ENCODE assay signal across 23 cellular contexts in the genomic region with DNA sequence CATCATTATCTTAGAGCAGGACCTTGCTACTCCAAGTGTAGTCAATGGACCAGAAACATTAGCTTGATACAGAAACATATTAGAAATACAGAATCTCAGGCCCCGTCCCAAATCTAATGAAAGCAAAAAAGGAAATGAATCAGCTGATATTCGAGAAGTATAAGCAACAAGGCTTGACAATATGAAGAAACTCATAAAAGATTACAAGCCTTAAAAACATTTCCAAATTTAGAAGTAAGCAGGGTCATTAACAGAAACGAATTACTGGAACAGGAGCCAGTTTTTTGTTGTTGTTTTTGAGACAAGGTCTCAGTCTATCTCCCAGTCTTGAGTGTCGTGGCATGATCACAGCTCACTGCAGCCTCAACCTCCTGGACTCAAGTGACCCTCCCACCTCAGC. TPM values are rescaled to one million over a fixed set of nuclear protein-coding genes. Genes with fewer than 3 reads are reported as not detected.
DNase-seq lines count a peak whose midpoint lies in the region; ATAC-seq, FAIRE-seq and TF ChIP-seq lines count a peak whose summit lies in the region.
"Had no signal": no experiment of that assay in that cellular context is flagged by ENCODE, and none has a peak within 500 bp of the region (broad histone marks: within the 10 kb centered on the region; RNA-seq: fewer than 3 reads in every experiment).

No MANE protein-coding gene starts in this region.

- H2AFZ ChIP-seq in SK-N-SH (ENCODE audit: low read depth) = no peak overlapping the region
- no peak overlapping the region for H2AFZ ChIP-seq in astrocyte (ENCODE audit: low read depth, low read length)

- H3K4me2 ChIP-seq in SK-N-SH = peak overlapping the region; percentile 7; the same call in 1 of the 2 replicates
- H3K4me2 ChIP-seq in astrocyte (ENCODE audit: low read length) = peak overlapping the region; percentile 38
- H3K4me2 ChIP-seq: BLaER1, KMS-11 had no signal

- in situ Hi-C loops in GM13976 (cut with MboI; ENCODE audit: low sequenced_read_pairs, unreplicated experiment) = no loop called here

- no peaks in the 10 kb centered on the region for H4K20me1 ChIP-seq in SK-N-SH (ENCODE audit: insufficient read depth)
- H4K20me1 ChIP-seq in astrocyte (ENCODE audit: insufficient read depth, low read length) = no peaks in the 10 kb centered on the region
- H4K20me1 ChIP-seq: BLaER1 had no signal

- H3K9me3 Mint-ChIP-seq in astrocyte (ENCODE audit: unreplicated experiment) = no peaks in the 10 kb centered on the region
- H3K9me3 Mint-ChIP-seq in activated T-cell treated with anti-CD3 and anti-CD28 coated beads, Interleukin-2, amount 50 U/mL, for 24 hours = no peaks in the 10 kb centered on the region
- H3K9me3 Mint-ChIP-seq: CD8-positive, alpha-beta T cell had no signal

- peaks cover 10% of the 10 kb centered on the region for H3K4me1 Mint-ChIP-seq in astrocyte (ENCODE audit: low read depth, unreplicated experiment)
- H3K4me1 Mint-ChIP-seq in activated T-cell treated with anti-CD3 and anti-CD28 coated beads, Interleukin-2, amount 50 U/mL, for 24 hours (ENCODE audit: low read depth) = no peaks in the 10 kb centered on the region

- no peak overlapping the region for H3K27ac ChIP-seq in SK-N-SH (ENCODE audit: low read depth in 2 of 2, low read length in 1 of 2)
- no peak overlapping the region for H3K27ac ChIP-seq in astrocyte (ENCODE audit: low read depth, low read length)
- H3K27ac ChIP-seq: BLaER1, KMS-11 had no signal

- no peak for ATAC-seq in SK-N-SH treated with all-trans-retinoic acid at 6 μM for 48 hours
- ATAC-seq: CD8-positive, alpha-beta T cell had no signal

- no peaks in the 10 kb centered on the region for H3K9me3 ChIP-seq in SK-N-SH
- H3K9me3 ChIP-seq in astrocyte (ENCODE audit: insufficient read depth, low read depth, low read length) = no peaks in the 10 kb centered on the region
- H3K9me3 ChIP-seq: BLaER1, MG63 had no signal

- H3K79me2 ChIP-seq in SK-N-SH (ENCODE audit: insufficient read depth) (no peaks in the 10 kb centered on the region), astrocyte (ENCODE audit: insufficient read depth, low read length) (no peaks in the 10 kb centered on the region)

- no peaks in the 10 kb centered on the region for H3K27me3 ChIP-seq in SK-N-SH (ENCODE audit: insufficient read depth)
- H3K27me3 ChIP-seq in astrocyte (ENCODE audit: insufficient read depth, low read length) = no peaks in the 10 kb centered on the region
- H3K27me3 ChIP-seq: BLaER1, MG63 had no signal

- no peak for DNase-seq in SK-N-SH
- no peak for DNase-seq in astrocyte (ENCODE audit: low read depth)
- DNase-seq in fibroblast of villous mesenchyme (ENCODE audit: low read depth) = peak; percentile 43
- DNase-seq in activated T-cell treated with anti-CD3 and anti-CD28 coated beads, Interleukin-2, amount 50 U/mL, for 24 hours = no peak
- DNase-seq in activated effector memory CD4-positive, alpha-beta T cell treated with anti-CD3 and anti-CD28 coated beads, Interleukin-2, amount 50 U/mL, for 16 hours = no peak
- DNase-seq in GM13976 (ENCODE audit: low spot score) = no peak
- no peak for DNase-seq in HuH-7 (ENCODE audit: low spot score)
- DNase-seq: 8988T; CD8-positive, alpha-beta T cell; DMS53; MG63; NCI-H1048; NCI-H146; NCI-H2029 treated with DMSO at 0.1 percent for 48 hours; NCI-H2171 treated with DMSO at 0.1 percent for 48 hours; RPMI8226; SIG-M5 had no signal

- H3K9me2 ChIP-seq in SK-N-SH = no peaks in the 10 kb centered on the region

- no peaks in the 10 kb centered on the region for H3K27me3 Mint-ChIP-seq in astrocyte (ENCODE audit: low read depth, unreplicated experiment)
- H3K27me3 Mint-ChIP-seq in activated T-cell treated with anti-CD3 and anti-CD28 coated beads, Interleukin-2, amount 50 U/mL, for 24 hours = peaks cover 2% of the 10 kb centered on the region

- H3K27ac Mint-ChIP-seq in astrocyte (ENCODE audit: unreplicated experiment) = no peak overlapping the region
- no peak overlapping the region for H3K27ac Mint-ChIP-seq in activated T-cell treated with anti-CD3 and anti-CD28 coated beads, Interleukin-2, amount 50 U/mL, for 24 hours
- H3K27ac Mint-ChIP-seq: CD8-positive, alpha-beta T cell had no signal

- CTCF ChIA-PET in SK-N-SH (lab: Yijun Ruan, JAX) = interaction anchor here (0.6 kb wide), 1 partner anchor 124 kb away, joined by 3 read pairs; no protein-coding TSS in a partner anchor

- POLR2A ChIA-PET in SK-N-SH (lab: Yijun Ruan, JAX) = no interaction called here

- H3K36me3 Mint-ChIP-seq in astrocyte (ENCODE audit: low read depth, unreplicated experiment) = no peaks in the 10 kb centered on the region
- H3K36me3 Mint-ChIP-seq in activated T-cell treated with anti-CD3 and anti-CD28 coated beads, Interleukin-2, amount 50 U/mL, for 24 hours (ENCODE audit: low read depth) = no peaks in the 10 kb centered on the region
- H3K36me3 Mint-ChIP-seq: CD8-positive, alpha-beta T cell had no signal

- peaks cover 4% of the 10 kb centered on the region for H3F3A ChIP-seq in SK-N-SH (replicated peaks; ENCODE audit: insufficient read depth)

- H3K4me3 ChIP-seq in SK-N-SH (ENCODE audit: low read depth in 2 of 2, low read length in 1 of 2) (no peak overlapping the region), astrocyte (ENCODE audit: insufficient read depth, low read depth, low read length) (no peak overlapping the region), fibroblast of villous mesenchyme (ENCODE audit: low read depth, low read length) (no peak overlapping the region)
- H3K4me3 ChIP-seq: BLaER1, MG63 had no signal

- no peak for TF ChIP-seq EP300 in SK-N-SH (IDR thresholded peaks at IDR 0.05; ENCODE audit: borderline replicate concordance in 1 of 2, low read depth in 1 of 2, low read length in 1 of 2)

- H3K9ac ChIP-seq in SK-N-SH = no peak overlapping the region
- H3K9ac ChIP-seq in astrocyte (ENCODE audit: low read length) = no peak overlapping the region
- H3K9ac ChIP-seq: BLaER1, KMS-11 had no signal

- TF ChIP-seq RAD21 in SK-N-SH (IDR thresholded peaks at IDR 0.05; ENCODE audit: low read length) = no peak

- H3K4me3 Mint-ChIP-seq in astrocyte (ENCODE audit: unreplicated experiment) = no peak overlapping the region
- H3K4me3 Mint-ChIP-seq in activated T-cell treated with anti-CD3 and anti-CD28 coated beads, Interleukin-2, amount 50 U/mL, for 24 hours = no peak overlapping the region
- H3K4me3 Mint-ChIP-seq: CD8-positive, alpha-beta T cell had no signal

- no peak for FAIRE-seq in astrocyte (lab: Jason Lieb, UNC)
- FAIRE-seq: GM12891, GM18507, H1 had no signal

- H3K4me1 ChIP-seq in SK-N-SH (ENCODE audit: control insufficient read depth in 1 of 2, insufficient read depth in 2 of 2, low read depth in 1 of 2, low read length in 1 of 2) (peaks cover 0 to 6% of the 10 kb centered on the region in 2 experiments; a peak in 2 of 4 replicates), astrocyte (ENCODE audit: insufficient read depth, low read length) (peaks cover 13% of the 10 kb centered on the region)
- H3K4me1 ChIP-seq: BLaER1 had no signal

- H3K36me3 ChIP-seq in SK-N-SH (replicated peaks in 1 of 2; ENCODE audit: control insufficient read depth in 1 of 2, insufficient read depth in 2 of 2, low read length in 1 of 2) (no peaks in the 10 kb centered on the region), astrocyte (ENCODE audit: insufficient read depth, low read length) (no peaks in the 10 kb centered on the region)
- H3K36me3 ChIP-seq: BLaER1, MG63 had no signal

- TF ChIP-seq CTCF in SK-N-SH (IDR thresholded peaks at IDR 0.05) (no peak), astrocyte (IDR thresholded peaks at IDR 0.05; ENCODE audit: insufficient read depth, low read depth, low read length) (no peak), fibroblast of villous mesenchyme (IDR thresholded peaks at IDR 0.05; ENCODE audit: insufficient read depth, low read depth, low read length) (no peak), GM13976 (IDR thresholded peaks at IDR 0.05; ENCODE audit: borderline replicate concordance, control extremely low read depth, extremely low read depth, insufficient read depth, missing control alignments) (no peak)

- WGBS in SK-N-SH (ENCODE audit: low lambda C conversion rate) = 59% methylated on average over 4 of the region's 4 CpGs

TF ChIP-seq in SK-N-SH, 30 proteins besides CTCF, POLR2A, EP300 and RAD21 (continues in another document):
- no peak for TF ChIP-seq CHD2 (IDR thresholded peaks at IDR 0.05; ENCODE audit: low read length, partially characterized antibody)
- no peak for TF ChIP-seq RCOR1 (IDR thresholded peaks at IDR 0.05; ENCODE audit: low read length)
- TF ChIP-seq IRF3 (IDR thresholded peaks at IDR 0.05; ENCODE audit: low read depth, low read length) = no peak
- TF ChIP-seq TAF1 (IDR thresholded peaks at IDR 0.05; ENCODE audit: borderline replicate concordance, low read depth, low read length) = no peak
- no peak for TF ChIP-seq NRF1 (IDR thresholded peaks at IDR 0.05; ENCODE audit: low read depth, low read length)

TF ChIP-seq in SK-N-SH treated with all-trans-retinoic acid at 6 μM for 48 hours, 23 proteins besides CTCF, POLR2A, EP300 and RAD21 (continues in another document):
- no peak for TF ChIP-seq BACH2 (CRISPR knock-in tag; IDR thresholded peaks at IDR 0.05; ENCODE audit: borderline replicate concordance)
- TF ChIP-seq, protein P1, sequence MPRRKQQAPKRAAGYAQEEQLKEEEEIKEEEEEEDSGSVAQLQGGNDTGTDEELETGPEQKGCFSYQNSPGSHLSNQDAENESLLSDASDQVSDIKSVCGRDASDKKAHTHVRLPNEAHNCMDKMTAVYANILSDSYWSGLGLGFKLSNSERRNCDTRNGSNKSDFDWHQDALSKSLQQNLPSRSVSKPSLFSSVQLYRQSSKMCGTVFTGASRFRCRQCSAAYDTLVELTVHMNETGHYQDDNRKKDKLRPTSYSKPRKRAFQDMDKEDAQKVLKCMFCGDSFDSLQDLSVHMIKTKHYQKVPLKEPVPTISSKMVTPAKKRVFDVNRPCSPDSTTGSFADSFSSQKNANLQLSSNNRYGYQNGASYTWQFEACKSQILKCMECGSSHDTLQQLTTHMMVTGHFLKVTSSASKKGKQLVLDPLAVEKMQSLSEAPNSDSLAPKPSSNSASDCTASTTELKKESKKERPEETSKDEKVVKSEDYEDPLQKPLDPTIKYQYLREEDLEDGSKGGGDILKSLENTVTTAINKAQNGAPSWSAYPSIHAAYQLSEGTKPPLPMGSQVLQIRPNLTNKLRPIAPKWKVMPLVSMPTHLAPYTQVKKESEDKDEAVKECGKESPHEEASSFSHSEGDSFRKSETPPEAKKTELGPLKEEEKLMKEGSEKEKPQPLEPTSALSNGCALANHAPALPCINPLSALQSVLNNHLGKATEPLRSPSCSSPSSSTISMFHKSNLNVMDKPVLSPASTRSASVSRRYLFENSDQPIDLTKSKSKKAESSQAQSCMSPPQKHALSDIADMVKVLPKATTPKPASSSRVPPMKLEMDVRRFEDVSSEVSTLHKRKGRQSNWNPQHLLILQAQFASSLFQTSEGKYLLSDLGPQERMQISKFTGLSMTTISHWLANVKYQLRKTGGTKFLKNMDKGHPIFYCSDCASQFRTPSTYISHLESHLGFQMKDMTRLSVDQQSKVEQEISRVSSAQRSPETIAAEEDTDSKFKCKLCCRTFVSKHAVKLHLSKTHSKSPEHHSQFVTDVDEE (CRISPR knock-in tag; IDR thresholded peaks at IDR 0.05) = no peak
- TF ChIP-seq ZNF8 (CRISPR knock-in tag; IDR thresholded peaks at IDR 0.05) = no peak
- TF ChIP-seq ZNF565 (CRISPR knock-in tag; conservative IDR thresholded peaks at IDR 0.05; ENCODE audit: low read depth) = no peak

RNA-seq across cellular contexts. Expression of gene GSAP, which starts 40.6 kb away (rescaled TPM):
- 5.9 and 7.5 TPM in 2 replicates for polyA plus RNA-seq in SK-N-SH (2012; rRNA removed)
- polyA plus RNA-seq in SK-N-SH (2012; cell fraction: cytosol; rRNA removed) = 5.7 and 6.2 TPM in 2 replicates
- 20.4 and 29.3 TPM in 2 replicates for polyA plus RNA-seq in SK-N-SH (2012; cell fraction: nucleus; rRNA removed)
- total RNA-seq in astrocyte (2.7 and 4.1 TPM in 2 replicates), fibroblast of villous mesenchyme (8.7 and 13.8 TPM in 2 replicates)
